1 cellular context compared by ENCODE assay signal in the genomic region with DNA sequence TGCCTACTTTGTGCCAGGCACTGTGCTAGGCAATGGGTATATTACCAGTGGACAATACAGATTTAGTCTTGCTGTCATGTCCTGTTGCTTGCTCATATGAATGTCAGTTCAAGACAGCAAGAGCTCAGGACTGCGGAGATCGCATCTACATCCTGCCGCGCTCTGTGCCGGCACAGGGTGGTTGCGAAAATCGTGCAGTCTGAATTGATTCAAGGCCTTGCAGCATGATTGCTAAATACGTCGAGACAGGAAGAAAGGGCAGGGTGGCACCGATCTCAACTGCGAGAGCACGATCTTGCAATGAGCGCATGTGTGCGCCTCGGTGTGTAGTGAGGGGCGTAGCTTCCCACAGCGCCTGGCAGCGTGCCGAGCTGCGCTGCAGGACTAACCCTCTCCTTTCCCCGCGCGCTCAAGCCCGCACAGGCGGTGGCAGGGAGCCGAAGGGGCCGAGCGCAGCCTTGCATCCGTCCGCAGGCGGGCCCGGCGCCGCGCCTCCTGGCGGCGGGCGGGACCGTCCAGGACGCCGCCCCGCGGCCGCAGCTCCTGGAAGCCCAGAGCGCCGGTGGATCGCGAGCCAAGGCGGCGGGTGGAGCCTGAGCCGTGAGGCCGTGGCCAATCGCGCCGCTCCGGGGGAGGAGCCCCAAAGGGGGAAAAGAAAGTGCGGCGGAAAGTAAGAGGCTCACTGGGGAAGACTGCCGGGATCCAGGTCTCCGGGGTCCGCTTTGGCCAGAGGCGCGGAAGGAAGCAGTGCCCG.
TF ChIP-seq lines count a peak whose summit lies in the region.

A gene with protein sequence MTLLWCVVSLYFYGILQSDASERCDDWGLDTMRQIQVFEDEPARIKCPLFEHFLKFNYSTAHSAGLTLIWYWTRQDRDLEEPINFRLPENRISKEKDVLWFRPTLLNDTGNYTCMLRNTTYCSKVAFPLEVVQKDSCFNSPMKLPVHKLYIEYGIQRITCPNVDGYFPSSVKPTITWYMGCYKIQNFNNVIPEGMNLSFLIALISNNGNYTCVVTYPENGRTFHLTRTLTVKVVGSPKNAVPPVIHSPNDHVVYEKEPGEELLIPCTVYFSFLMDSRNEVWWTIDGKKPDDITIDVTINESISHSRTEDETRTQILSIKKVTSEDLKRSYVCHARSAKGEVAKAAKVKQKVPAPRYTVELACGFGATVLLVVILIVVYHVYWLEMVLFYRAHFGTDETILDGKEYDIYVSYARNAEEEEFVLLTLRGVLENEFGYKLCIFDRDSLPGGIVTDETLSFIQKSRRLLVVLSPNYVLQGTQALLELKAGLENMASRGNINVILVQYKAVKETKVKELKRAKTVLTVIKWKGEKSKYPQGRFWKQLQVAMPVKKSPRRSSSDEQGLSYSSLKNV (plus strand): TSS at position 677 of the 754 bp plus-strand sequence. CDS start 50,205 bp downstream, outside the sequence.

TF ChIP-seq in HEK293, 187 proteins besides CTCF, POLR2A, EP300 and RAD21 (continued from another document and continues in another):
- TF ChIP-seq ZNF610 (tag by site-specific recombination; IDR thresholded peaks at IDR 0.05; ENCODE audit: borderline replicate concordance) = 0 out of 2 replicates have a peak, but pooled peaks have one; percentile 27
- 0 out of 2 replicates have a peak, but pooled peaks have one; percentile 45 for TF ChIP-seq ZNF223 (tag by site-specific recombination; IDR thresholded peaks at IDR 0.05)
- TF ChIP-seq ZNF624 (tag by site-specific recombination; IDR thresholded peaks at IDR 0.05) = no peak
- TF ChIP-seq ZIC2 (tag by site-specific recombination; IDR thresholded peaks at IDR 0.05) = peak; percentile 76
- TF ChIP-seq HOXD13 (CRISPR knock-in tag; IDR thresholded peaks at IDR 0.05; ENCODE audit: borderline replicate concordance) = no peak
- TF ChIP-seq KLF1 (tag by site-specific recombination; IDR thresholded peaks at IDR 0.05) = 0 out of 2 replicates have a peak, but pooled peaks have one; percentile 20
- TF ChIP-seq ZXDB (tag by site-specific recombination; IDR thresholded peaks at IDR 0.05) = no peak
- peak; percentile 94 for TF ChIP-seq ZNF660 (tag by site-specific recombination; IDR thresholded peaks at IDR 0.05)
- TF ChIP-seq ZNF501 (tag by site-specific recombination; IDR thresholded peaks at IDR 0.05) = peak; percentile 49; the same call in 1 of the 2 replicates
- TF ChIP-seq, protein P1, sequence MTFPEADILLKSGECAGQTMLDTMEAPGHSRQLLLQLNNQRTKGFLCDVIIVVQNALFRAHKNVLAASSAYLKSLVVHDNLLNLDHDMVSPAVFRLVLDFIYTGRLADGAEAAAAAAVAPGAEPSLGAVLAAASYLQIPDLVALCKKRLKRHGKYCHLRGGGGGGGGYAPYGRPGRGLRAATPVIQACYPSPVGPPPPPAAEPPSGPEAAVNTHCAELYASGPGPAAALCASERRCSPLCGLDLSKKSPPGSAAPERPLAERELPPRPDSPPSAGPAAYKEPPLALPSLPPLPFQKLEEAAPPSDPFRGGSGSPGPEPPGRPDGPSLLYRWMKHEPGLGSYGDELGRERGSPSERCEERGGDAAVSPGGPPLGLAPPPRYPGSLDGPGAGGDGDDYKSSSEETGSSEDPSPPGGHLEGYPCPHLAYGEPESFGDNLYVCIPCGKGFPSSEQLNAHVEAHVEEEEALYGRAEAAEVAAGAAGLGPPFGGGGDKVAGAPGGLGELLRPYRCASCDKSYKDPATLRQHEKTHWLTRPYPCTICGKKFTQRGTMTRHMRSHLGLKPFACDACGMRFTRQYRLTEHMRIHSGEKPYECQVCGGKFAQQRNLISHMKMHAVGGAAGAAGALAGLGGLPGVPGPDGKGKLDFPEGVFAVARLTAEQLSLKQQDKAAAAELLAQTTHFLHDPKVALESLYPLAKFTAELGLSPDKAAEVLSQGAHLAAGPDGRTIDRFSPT (tag by site-specific recombination; IDR thresholded peaks at IDR 0.05) = peak; percentile 53; the same call in 1 of the 2 replicates
- TF ChIP-seq, protein P2, sequence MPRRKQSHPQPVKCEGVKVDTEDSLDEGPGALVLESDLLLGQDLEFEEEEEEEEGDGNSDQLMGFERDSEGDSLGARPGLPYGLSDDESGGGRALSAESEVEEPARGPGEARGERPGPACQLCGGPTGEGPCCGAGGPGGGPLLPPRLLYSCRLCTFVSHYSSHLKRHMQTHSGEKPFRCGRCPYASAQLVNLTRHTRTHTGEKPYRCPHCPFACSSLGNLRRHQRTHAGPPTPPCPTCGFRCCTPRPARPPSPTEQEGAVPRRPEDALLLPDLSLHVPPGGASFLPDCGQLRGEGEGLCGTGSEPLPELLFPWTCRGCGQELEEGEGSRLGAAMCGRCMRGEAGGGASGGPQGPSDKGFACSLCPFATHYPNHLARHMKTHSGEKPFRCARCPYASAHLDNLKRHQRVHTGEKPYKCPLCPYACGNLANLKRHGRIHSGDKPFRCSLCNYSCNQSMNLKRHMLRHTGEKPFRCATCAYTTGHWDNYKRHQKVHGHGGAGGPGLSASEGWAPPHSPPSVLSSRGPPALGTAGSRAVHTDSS (tag by site-specific recombination; IDR thresholded peaks at IDR 0.05) = no peak
- peak; percentile 65 for TF ChIP-seq SP2 (tag by site-specific recombination; IDR thresholded peaks at IDR 0.05)
- 0 out of 2 replicates have a peak, but pooled peaks have one; percentile 16 for TF ChIP-seq YY1 (tag by site-specific recombination; IDR thresholded peaks at IDR 0.05)
- TF ChIP-seq ZNF791 (tag by site-specific recombination; IDR thresholded peaks at IDR 0.05) = no peak
- TF ChIP-seq, protein P3, sequence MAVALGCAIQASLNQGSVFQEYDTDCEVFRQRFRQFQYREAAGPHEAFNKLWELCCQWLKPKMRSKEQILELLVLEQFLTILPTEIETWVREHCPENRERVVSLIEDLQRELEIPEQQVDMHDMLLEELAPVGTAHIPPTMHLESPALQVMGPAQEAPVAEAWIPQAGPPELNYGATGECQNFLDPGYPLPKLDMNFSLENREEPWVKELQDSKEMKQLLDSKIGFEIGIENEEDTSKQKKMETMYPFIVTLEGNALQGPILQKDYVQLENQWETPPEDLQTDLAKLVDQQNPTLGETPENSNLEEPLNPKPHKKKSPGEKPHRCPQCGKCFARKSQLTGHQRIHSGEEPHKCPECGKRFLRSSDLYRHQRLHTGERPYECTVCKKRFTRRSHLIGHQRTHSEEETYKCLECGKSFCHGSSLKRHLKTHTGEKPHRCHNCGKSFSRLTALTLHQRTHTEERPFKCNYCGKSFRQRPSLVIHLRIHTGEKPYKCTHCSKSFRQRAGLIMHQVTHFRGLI (tag by site-specific recombination; IDR thresholded peaks at IDR 0.05) = no peak
- peak; percentile 73 for TF ChIP-seq SCRT2 (tag by site-specific recombination; IDR thresholded peaks at IDR 0.05)
- TF ChIP-seq, protein P4, sequence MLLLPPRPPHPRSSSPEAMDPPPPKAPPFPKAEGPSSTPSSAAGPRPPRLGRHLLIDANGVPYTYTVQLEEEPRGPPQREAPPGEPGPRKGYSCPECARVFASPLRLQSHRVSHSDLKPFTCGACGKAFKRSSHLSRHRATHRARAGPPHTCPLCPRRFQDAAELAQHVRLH (tag by site-specific recombination; IDR thresholded peaks at IDR 0.05) = no peak
- TF ChIP-seq HOXC10 (CRISPR knock-in tag; IDR thresholded peaks at IDR 0.05) = no peak
- 0 out of 2 replicates have a peak, but pooled peaks have one; percentile 63 for TF ChIP-seq ZNF561 (tag by site-specific recombination; IDR thresholded peaks at IDR 0.05; ENCODE audit: borderline replicate concordance)
- 0 out of 2 replicates have a peak, but pooled peaks have one; percentile 36 for TF ChIP-seq ZNF324 (tag by site-specific recombination; IDR thresholded peaks at IDR 0.05)
- TF ChIP-seq ZNF112 (tag by site-specific recombination; IDR thresholded peaks at IDR 0.05) = no peak
- TF ChIP-seq ZEB2 (tag by site-specific recombination; IDR thresholded peaks at IDR 0.05) = 0 out of 2 replicates have a peak, but pooled peaks have one; percentile 16
- no peak for TF ChIP-seq ZNF623 (tag by site-specific recombination; IDR thresholded peaks at IDR 0.05)
- TF ChIP-seq ZNF311 (tag by site-specific recombination; IDR thresholded peaks at IDR 0.05; ENCODE audit: borderline replicate concordance) = no peak
- TF ChIP-seq, protein P5, sequence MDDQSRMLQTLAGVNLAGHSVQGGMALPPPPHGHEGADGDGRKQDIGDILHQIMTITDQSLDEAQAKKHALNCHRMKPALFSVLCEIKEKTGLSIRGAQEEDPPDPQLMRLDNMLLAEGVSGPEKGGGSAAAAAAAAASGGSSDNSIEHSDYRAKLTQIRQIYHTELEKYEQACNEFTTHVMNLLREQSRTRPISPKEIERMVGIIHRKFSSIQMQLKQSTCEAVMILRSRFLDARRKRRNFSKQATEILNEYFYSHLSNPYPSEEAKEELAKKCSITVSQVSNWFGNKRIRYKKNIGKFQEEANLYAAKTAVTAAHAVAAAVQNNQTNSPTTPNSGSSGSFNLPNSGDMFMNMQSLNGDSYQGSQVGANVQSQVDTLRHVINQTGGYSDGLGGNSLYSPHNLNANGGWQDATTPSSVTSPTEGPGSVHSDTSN (CRISPR knock-in tag; IDR thresholded peaks at IDR 0.05) = peak; percentile 69; the same call in 1 of the 2 replicates
- TF ChIP-seq ZNF560 (tag by site-specific recombination; IDR thresholded peaks at IDR 0.05; ENCODE audit: borderline replicate concordance) = no peak
- peak; percentile 91 for TF ChIP-seq IKZF3 (tag by site-specific recombination; IDR thresholded peaks at IDR 0.05)
- TF ChIP-seq PRDM1 (tag by site-specific recombination; IDR thresholded peaks at IDR 0.05) = peak; percentile 73
- no peak for TF ChIP-seq ZNF843 (tag by site-specific recombination; IDR thresholded peaks at IDR 0.05)
- TF ChIP-seq, protein P6, sequence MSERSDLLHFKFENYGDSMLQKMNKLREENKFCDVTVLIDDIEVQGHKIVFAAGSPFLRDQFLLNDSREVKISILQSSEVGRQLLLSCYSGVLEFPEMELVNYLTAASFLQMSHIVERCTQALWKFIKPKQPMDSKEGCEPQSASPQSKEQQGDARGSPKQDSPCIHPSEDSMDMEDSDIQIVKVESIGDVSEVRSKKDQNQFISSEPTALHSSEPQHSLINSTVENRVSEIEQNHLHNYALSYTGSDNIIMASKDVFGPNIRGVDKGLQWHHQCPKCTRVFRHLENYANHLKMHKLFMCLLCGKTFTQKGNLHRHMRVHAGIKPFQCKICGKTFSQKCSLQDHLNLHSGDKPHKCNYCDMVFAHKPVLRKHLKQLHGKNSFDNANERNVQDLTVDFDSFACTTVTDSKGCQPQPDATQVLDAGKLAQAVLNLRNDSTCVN (tag by site-specific recombination; optimal IDR thresholded peaks at IDR 0.05) = peak; percentile 78
- TF ChIP-seq, protein P7, sequence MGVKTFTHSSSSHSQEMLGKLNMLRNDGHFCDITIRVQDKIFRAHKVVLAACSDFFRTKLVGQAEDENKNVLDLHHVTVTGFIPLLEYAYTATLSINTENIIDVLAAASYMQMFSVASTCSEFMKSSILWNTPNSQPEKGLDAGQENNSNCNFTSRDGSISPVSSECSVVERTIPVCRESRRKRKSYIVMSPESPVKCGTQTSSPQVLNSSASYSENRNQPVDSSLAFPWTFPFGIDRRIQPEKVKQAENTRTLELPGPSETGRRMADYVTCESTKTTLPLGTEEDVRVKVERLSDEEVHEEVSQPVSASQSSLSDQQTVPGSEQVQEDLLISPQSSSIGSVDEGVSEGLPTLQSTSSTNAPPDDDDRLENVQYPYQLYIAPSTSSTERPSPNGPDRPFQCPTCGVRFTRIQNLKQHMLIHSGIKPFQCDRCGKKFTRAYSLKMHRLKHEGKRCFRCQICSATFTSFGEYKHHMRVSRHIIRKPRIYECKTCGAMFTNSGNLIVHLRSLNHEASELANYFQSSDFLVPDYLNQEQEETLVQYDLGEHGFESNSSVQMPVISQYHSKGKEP (tag by site-specific recombination; IDR thresholded peaks at IDR 0.05) = peak; percentile 66
- peak; percentile 53; the same call in 1 of the 2 replicates for TF ChIP-seq ZNF341 (tag by site-specific recombination; IDR thresholded peaks at IDR 0.05; ENCODE audit: low read depth)
- 0 out of 2 replicates have a peak, but pooled peaks have one; percentile 41 for TF ChIP-seq ZNF596 (tag by site-specific recombination; IDR thresholded peaks at IDR 0.05)
- TF ChIP-seq ZBTB17 (tag by site-specific recombination; IDR thresholded peaks at IDR 0.05) = peak; percentile 99
- TF ChIP-seq, protein P8, sequence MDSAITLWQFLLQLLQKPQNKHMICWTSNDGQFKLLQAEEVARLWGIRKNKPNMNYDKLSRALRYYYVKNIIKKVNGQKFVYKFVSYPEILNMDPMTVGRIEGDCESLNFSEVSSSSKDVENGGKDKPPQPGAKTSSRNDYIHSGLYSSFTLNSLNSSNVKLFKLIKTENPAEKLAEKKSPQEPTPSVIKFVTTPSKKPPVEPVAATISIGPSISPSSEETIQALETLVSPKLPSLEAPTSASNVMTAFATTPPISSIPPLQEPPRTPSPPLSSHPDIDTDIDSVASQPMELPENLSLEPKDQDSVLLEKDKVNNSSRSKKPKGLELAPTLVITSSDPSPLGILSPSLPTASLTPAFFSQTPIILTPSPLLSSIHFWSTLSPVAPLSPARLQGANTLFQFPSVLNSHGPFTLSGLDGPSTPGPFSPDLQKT (IDR thresholded peaks at IDR 0.05; ENCODE audit: borderline replicate concordance, low read depth, low read length) = no peak
- TF ChIP-seq, protein P9, sequence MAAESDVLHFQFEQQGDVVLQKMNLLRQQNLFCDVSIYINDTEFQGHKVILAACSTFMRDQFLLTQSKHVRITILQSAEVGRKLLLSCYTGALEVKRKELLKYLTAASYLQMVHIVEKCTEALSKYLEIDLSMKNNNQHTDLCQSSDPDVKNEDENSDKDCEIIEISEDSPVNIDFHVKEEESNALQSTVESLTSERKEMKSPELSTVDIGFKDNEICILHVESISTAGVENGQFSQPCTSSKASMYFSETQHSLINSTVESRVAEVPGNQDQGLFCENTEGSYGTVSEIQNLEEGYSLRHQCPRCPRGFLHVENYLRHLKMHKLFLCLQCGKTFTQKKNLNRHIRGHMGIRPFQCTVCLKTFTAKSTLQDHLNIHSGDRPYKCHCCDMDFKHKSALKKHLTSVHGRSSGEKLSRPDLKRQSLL (tag by site-specific recombination; IDR thresholded peaks at IDR 0.05) = peak; percentile 30; the same call in 1 of the 2 replicates
- TF ChIP-seq ZNF777 (tag by site-specific recombination; IDR thresholded peaks at IDR 0.05; ENCODE audit: borderline replicate concordance) = 0 out of 2 replicates have a peak, but pooled peaks have one; percentile 34
- no peak for TF ChIP-seq ZFP37 (tag by site-specific recombination; IDR thresholded peaks at IDR 0.05)
- TF ChIP-seq ZNF707 (tag by site-specific recombination; IDR thresholded peaks at IDR 0.05) = no peak
- peak; percentile 90; the same call in 1 of the 2 replicates for TF ChIP-seq ZNF530 (tag by site-specific recombination; IDR thresholded peaks at IDR 0.05; ENCODE audit: low read depth)
- peak; percentile 75 for TF ChIP-seq ZNF2 (tag by site-specific recombination; IDR thresholded peaks at IDR 0.05)
- TF ChIP-seq ZNF174 (tag by site-specific recombination; IDR thresholded peaks at IDR 0.05) = no peak
- 0 out of 2 replicates have a peak, but pooled peaks have one; percentile 52 for TF ChIP-seq ZFP69B (tag by site-specific recombination; IDR thresholded peaks at IDR 0.05)
- peak; percentile 84 for TF ChIP-seq ZNF600 (tag by site-specific recombination; IDR thresholded peaks at IDR 0.05)
- TF ChIP-seq KLF9 (tag by site-specific recombination; IDR thresholded peaks at IDR 0.05; ENCODE audit: low read depth) = peak; percentile 40; the same call in 1 of the 2 replicates
- no peak for TF ChIP-seq ZNF239 (tag by site-specific recombination; IDR thresholded peaks at IDR 0.05)
- TF ChIP-seq MEIS1 (CRISPR knock-in tag; IDR thresholded peaks at IDR 0.05; ENCODE audit: borderline replicate concordance) = no peak
- no peak for TF ChIP-seq ZNF529 (tag by site-specific recombination; IDR thresholded peaks at IDR 0.05; ENCODE audit: insufficient replicate concordance)
- TF ChIP-seq ZSCAN30 (tag by site-specific recombination; IDR thresholded peaks at IDR 0.05) = peak; percentile 71
- TF ChIP-seq ZBTB48 (tag by site-specific recombination; IDR thresholded peaks at IDR 0.05) = 0 out of 2 replicates have a peak, but pooled peaks have one; percentile 26
- TF ChIP-seq SP3 (tag by site-specific recombination; IDR thresholded peaks at IDR 0.05) = peak; percentile 12; the same call in 1 of the 2 replicates
